ENCODE assay signal across 35 cellular contexts in genomic region chr12:29908154-29908553, GRCh38.
"Had no signal": no experiment of that assay in that cellular context is flagged by ENCODE, and none has a peak within 500 bp of the region (broad histone marks: within the 10 kb centered on the region; RNA-seq: fewer than 3 reads in every experiment).

No MANE protein-coding gene starts in this region.

- DNase-seq: Kasumi-1, MG63, MM.1S, MV-4-11, NCI-H1048, NCI-H1092 treated with DMSO at 0.1 percent for 48 hours, NCI-H1105, NCI-H1105 treated with DMSO at 0.1 percent for 48 hours, NCI-H1417, NCI-H1417 treated with DMSO at 0.1 percent for 48 hours, NCI-H1436, NCI-H1436 treated with DMSO at 0.1 percent for 48 hours, NCI-H146, NCI-H1694, NCI-H1694 treated with DMSO at 0.1 percent for 48 hours, NCI-H187, NCI-H187 treated with DMSO at 0.1 percent for 48 hours, NCI-H1930, NCI-H2029, NCI-H2029 treated with DMSO at 0.1 percent for 48 hours, NCI-H2081, NCI-H2081 treated with DMSO at 0.1 percent for 48 hours, NCI-H2107, NCI-H2171, NCI-H2171 treated with DMSO at 0.1 percent for 48 hours, NCI-H2227 treated with DMSO at 0.1 percent for 48 hours, NCI-H226, NCI-H345, NCI-H446, NCI-H446 treated with DMSO at 0.1 percent for 48 hours, NCI-H510A, NCI-H510A treated with DMSO at 0.1 percent for 48 hours, NCI-H524, NCI-H524 treated with DMSO at 0.1 percent for 48 hours, NCI-H526 had no signal

- H3K36me3 ChIP-seq: MG63 had no signal

- H3K4me3 ChIP-seq: MG63 had no signal

- H3K27me3 ChIP-seq: MG63 had no signal
